ENCODE assay signal across 21 cellular contexts in genomic region chr4:142354041-142354440, GRCh38.
DNase-seq lines count a peak whose midpoint lies in the region; ATAC-seq and TF ChIP-seq lines count a peak whose summit lies in the region.
"Had no signal": no experiment of that assay in that cellular context is flagged by ENCODE, and none has a peak within 500 bp of the region (broad histone marks: within the 10 kb centered on the region; RNA-seq: fewer than 3 reads in every experiment).

No MANE protein-coding gene starts in this region.

- H3K4me3 Mint-ChIP-seq in CD4-positive, CD25-positive, alpha-beta regulatory T cell, result peak overlapping the region in 3 of 4 donors; percentile 1 to 76 (median 68)
- peak overlapping the region in 5 of 7 donors; percentile 10 to 70 (median 41) for H3K4me3 Mint-ChIP-seq in CD8-positive, alpha-beta memory T cell
- no peak overlapping the region for H3K4me3 Mint-ChIP-seq in activated CD4-positive, alpha-beta memory T cell treated with anti-CD3 and anti-CD28 coated beads, Interleukin-2, amount 10 ng/mL, durations not matched to agents 7 days and 5 days
- H3K4me3 Mint-ChIP-seq: endodermal cell, naive B cell had no signal

- TF ChIP-seq CTCF in GM10266 (IDR thresholded peaks at IDR 0.05; ENCODE audit: control insufficient read depth, insufficient read depth, low read depth, missing control alignments), result no peak

- CTCF ChIA-PET in CD8-positive, alpha-beta memory T cell (lab: Charles Lee), result interaction anchor here (0.8 to 6.8 kb wide), 14 partner anchors 10 to 375 kb away, joined by 3 to 64 read pairs (median 4); no protein-coding TSS in a partner anchor
- CTCF ChIA-PET in activated CD4-positive, alpha-beta memory T cell treated with anti-CD3 and anti-CD28 coated beads, Interleukin-2, amount 10 ng/mL, durations not matched to agents 7 days and 5 days (lab: Charles Lee), result interaction anchor here (0.7 to 7.3 kb wide), 16 partner anchors 12 to 366 kb away, joined by 3 to 70 read pairs (median 5); no protein-coding TSS in a partner anchor

- no peaks in the 10 kb centered on the region for H3K9me3 ChIP-seq in CD4-positive, CD25-positive, alpha-beta regulatory T cell (ENCODE audit: control insufficient read depth in 2 of 2, low read length in 2 of 2)
- no peaks in the 10 kb centered on the region for H3K9me3 ChIP-seq in CD8-positive, alpha-beta memory T cell (ENCODE audit: low read length)
- H3K9me3 ChIP-seq: psoas muscle had no signal

- H3K9me3 Mint-ChIP-seq in CD4-positive, CD25-positive, alpha-beta regulatory T cell, result no peaks in the 10 kb centered on the region
- no peaks in the 10 kb centered on the region for H3K9me3 Mint-ChIP-seq in CD8-positive, alpha-beta memory T cell
- H3K9me3 Mint-ChIP-seq in activated CD4-positive, alpha-beta memory T cell treated with anti-CD3 and anti-CD28 coated beads, Interleukin-2, amount 10 ng/mL, durations not matched to agents 7 days and 5 days, result no peaks in the 10 kb centered on the region
- H3K9me3 Mint-ChIP-seq: endodermal cell, naive B cell had no signal

- H3K36me3 ChIP-seq in CD4-positive, CD25-positive, alpha-beta regulatory T cell (ENCODE audit: control insufficient read depth, insufficient read depth, low read length), result peaks cover 1% of the 10 kb centered on the region
- H3K36me3 ChIP-seq in CD8-positive, alpha-beta memory T cell (ENCODE audit: insufficient read depth, low read length), result no peaks in the 10 kb centered on the region

- peaks cover 3% of the 10 kb centered on the region for H3K36me3 Mint-ChIP-seq in CD4-positive, CD25-positive, alpha-beta regulatory T cell
- no peaks in the 10 kb centered on the region for H3K36me3 Mint-ChIP-seq in CD8-positive, alpha-beta memory T cell
- H3K36me3 Mint-ChIP-seq in activated CD4-positive, alpha-beta memory T cell treated with anti-CD3 and anti-CD28 coated beads, Interleukin-2, amount 10 ng/mL, durations not matched to agents 7 days and 5 days (ENCODE audit: low read depth), result peaks cover 3% of the 10 kb centered on the region
- H3K36me3 Mint-ChIP-seq: naive B cell had no signal

- H3K27ac Mint-ChIP-seq in CD4-positive, CD25-positive, alpha-beta regulatory T cell, result peak overlapping the region; percentile 86 to 90 (median 89)
- H3K27ac Mint-ChIP-seq in CD8-positive, alpha-beta memory T cell, result peak overlapping the region in 6 of 8 donors; percentile 38 to 90 (median 83)
- H3K27ac Mint-ChIP-seq in activated CD4-positive, alpha-beta memory T cell treated with anti-CD3 and anti-CD28 coated beads, Interleukin-2, amount 10 ng/mL, durations not matched to agents 7 days and 5 days, result peak overlapping the region; percentile 51
- H3K27ac Mint-ChIP-seq: endodermal cell, naive B cell had no signal

- H3K27me3 ChIP-seq in CD4-positive, CD25-positive, alpha-beta regulatory T cell (ENCODE audit: control insufficient read depth, insufficient read depth, low read length), result no peaks in the 10 kb centered on the region
- no peaks in the 10 kb centered on the region for H3K27me3 ChIP-seq in CD8-positive, alpha-beta memory T cell (ENCODE audit: insufficient read depth, low read length, poor library complexity, severe bottlenecking)

- no peak for ATAC-seq in CD4-positive, CD25-positive, alpha-beta regulatory T cell (ENCODE audit: low read depth in 2 of 2)

- DNase-seq in CD4-positive, CD25-positive, alpha-beta regulatory T cell, result no peak
- DNase-seq in CD8-positive, alpha-beta memory T cell, result no peak
- no peak for DNase-seq in activated CD4-positive, alpha-beta memory T cell treated with anti-CD3 and anti-CD28 coated beads, Interleukin-2, amount 10 ng/mL, durations not matched to agents 7 days and 5 days
- peak; percentile 11 for DNase-seq in inferior parietal cortex (ENCODE audit: extremely low spot score)
- no peak for DNase-seq in GM10266 (ENCODE audit: extremely low spot score)
- DNase-seq in iPS-NIHi11 (ENCODE audit: low spot score), result no peak
- no peak for DNase-seq in NCI-H2196 (lab: John Stamatoyannopoulos, UW; ENCODE audit: unreplicated experiment)
- DNase-seq: activated CD4-positive, alpha-beta T cell treated with anti-CD3 and anti-CD28 coated beads for 4 hours; activated effector memory CD4-positive, alpha-beta T cell treated with anti-CD3 and anti-CD28 coated beads, Interleukin-2, amount 50 U/mL, for 16 hours; caudate nucleus; DMS79 treated with DMSO at 0.1 percent for 48 hours; endodermal cell; Kasumi-1; naive B cell; NCI-H1417 treated with DMSO at 0.1 percent for 48 hours; NCI-H345; NK-92 treated with Interleukin-12 subunit alpha and Interleukin-12 subunit beta, amount 100 ng/mL, for 24 hours; psoas muscle; Right ventricle myocardium superior; stimulated activated CD4-positive, alpha-beta T cell treated with anti-CD3 and anti-CD28 coated beads, Interleukin-15, amount 100 ng/mL, for 24 hours; T-helper 9 cell had no signal

- POLR2A ChIA-PET in CD8-positive, alpha-beta memory T cell (lab: Charles Lee), result no interaction called here
- POLR2A ChIA-PET in activated CD4-positive, alpha-beta memory T cell treated with anti-CD3 and anti-CD28 coated beads, Interleukin-2, amount 10 ng/mL, durations not matched to agents 7 days and 5 days (lab: Charles Lee), result interaction anchor here (1.1 to 7.3 kb wide), 8 partner anchors 11 to 213 kb away, joined by 4 to 119 read pairs (median 11); no protein-coding TSS in a partner anchor

- H3K27ac ChIP-seq in CD4-positive, CD25-positive, alpha-beta regulatory T cell (ENCODE audit: insufficient read depth, low read length, poor library complexity, severe bottlenecking), result peak overlapping the region; percentile 79
- H3K27ac ChIP-seq in CD8-positive, alpha-beta memory T cell (ENCODE audit: low read depth, low read length), result no peak overlapping the region

- H3K27me3 Mint-ChIP-seq in CD4-positive, CD25-positive, alpha-beta regulatory T cell, result no peaks in the 10 kb centered on the region
- H3K27me3 Mint-ChIP-seq in CD8-positive, alpha-beta memory T cell, result no peaks in the 10 kb centered on the region
- no peaks in the 10 kb centered on the region for H3K27me3 Mint-ChIP-seq in activated CD4-positive, alpha-beta memory T cell treated with anti-CD3 and anti-CD28 coated beads, Interleukin-2, amount 10 ng/mL, durations not matched to agents 7 days and 5 days
- H3K27me3 Mint-ChIP-seq: naive B cell had no signal

- peaks cover 64 to 95% (median 88%) of the 10 kb centered on the region in 4 donors for H3K4me1 Mint-ChIP-seq in CD4-positive, CD25-positive, alpha-beta regulatory T cell
- H3K4me1 Mint-ChIP-seq in CD8-positive, alpha-beta memory T cell, result peaks cover 85 to 99% (median 98%) of the 10 kb centered on the region in 3 donors
- H3K4me1 Mint-ChIP-seq in activated CD4-positive, alpha-beta memory T cell treated with anti-CD3 and anti-CD28 coated beads, Interleukin-2, amount 10 ng/mL, durations not matched to agents 7 days and 5 days, result peaks cover 91% of the 10 kb centered on the region

- peaks cover 74% of the 10 kb centered on the region for H3K4me1 ChIP-seq in CD4-positive, CD25-positive, alpha-beta regulatory T cell (ENCODE audit: control insufficient read depth, insufficient read depth, low read length, poor library complexity, severe bottlenecking)
- H3K4me1 ChIP-seq in CD8-positive, alpha-beta memory T cell (ENCODE audit: insufficient read depth, low read length), result peaks cover 91% of the 10 kb centered on the region

- peak overlapping the region; percentile 33 for H3K4me3 ChIP-seq in CD4-positive, CD25-positive, alpha-beta regulatory T cell (ENCODE audit: low read depth, low read length)
- peak overlapping the region; percentile 6 for H3K4me3 ChIP-seq in CD8-positive, alpha-beta memory T cell (ENCODE audit: low read length)
- H3K4me3 ChIP-seq: psoas muscle had no signal
